ENCODE assay signal across 8 cellular contexts in genomic region chr13:30832845-30833332, GRCh38.
DNase-seq lines count a peak whose midpoint lies in the region; ATAC-seq and TF ChIP-seq lines count a peak whose summit lies in the region.

No MANE protein-coding gene starts in this region.

- H3K4me3 ChIP-seq in A673 (ENCODE audit: low read depth, low read length, poor library complexity, severe bottlenecking) (no peak overlapping the region), psoas muscle (no peak overlapping the region)

- H3K27me3 ChIP-seq in A673 (replicated peaks; ENCODE audit: insufficient read depth, low read depth, low read length, poor library complexity): no peaks in the 10 kb centered on the region
- no peaks in the 10 kb centered on the region for H3K27me3 ChIP-seq in psoas muscle (ENCODE audit: insufficient read depth in 3 of 3, low read length in 2 of 3)

- WGBS in psoas muscle, 3 donors: 23 to 27% (median 25%) methylated on average over 15 to 18 of the region's 18 CpGs

- TF ChIP-seq CTCF in A673 (conservative IDR thresholded peaks at IDR 0.05; ENCODE audit: low read depth, low read length): no peak
- TF ChIP-seq CTCF in psoas muscle (IDR thresholded peaks at IDR 0.05): no peak

- H3K4me1 ChIP-seq in A673 (ENCODE audit: insufficient read depth, low read length, poor library complexity, severe bottlenecking) (peaks cover 6% of the 10 kb centered on the region), psoas muscle (no peaks in the 10 kb centered on the region)

- no TSS peak for BruUV-seq in A673 (replicated peaks; lab: Mats Ljungman, UMichigan)

- H3K9me3 ChIP-seq in A673 (ENCODE audit: low read depth, low read length, poor library complexity, severe bottlenecking) (no peaks in the 10 kb centered on the region), psoas muscle (no peaks in the 10 kb centered on the region)

- peak in 3 of 4 donors; percentile 32 to 51 (median 39) for ATAC-seq in psoas muscle
- ATAC-seq in GM19328 (IDR thresholded peaks at IDR 0.05; ENCODE audit: unreplicated experiment): no peak
- no peak for ATAC-seq in GM19023 (IDR thresholded peaks at IDR 0.05; ENCODE audit: unreplicated experiment)

- no peaks in the 10 kb centered on the region for H3K36me3 ChIP-seq in A673 (ENCODE audit: insufficient read depth, low read length, poor library complexity, severe bottlenecking)
- H3K36me3 ChIP-seq in psoas muscle (ENCODE audit: insufficient read depth in 1 of 2, low read depth in 1 of 2): no peaks in the 10 kb centered on the region

- intact Hi-C loops in A673 (cut with micrococcal nuclease; ENCODE audit: unreplicated experiment) (no loop called here), psoas muscle (cut with DNase I) (no loop called here)

- DNase-seq in A673 (ENCODE audit: low spot score) (peak; percentile 69), HuH-7.5 (ENCODE audit: low spot score) (peak; percentile 67), RKO (ENCODE audit: low spot score) (peak; percentile 34), cerebellum (ENCODE audit: low spot score) (peak; percentile 49), psoas muscle (peak; percentile 51 to 64), SW 1271 (lab: John Stamatoyannopoulos, UW) (no peak)

- POLR2A ChIA-PET in A673 (lab: Charles Lee; ENCODE audit: low non-redundant PET): no interaction called here

- H3K27ac ChIP-seq in A673 (ENCODE audit: low read depth, low read length, poor library complexity, severe bottlenecking) (no peak overlapping the region), psoas muscle (no peak overlapping the region)

- CTCF ChIA-PET in A673 (lab: Charles Lee): interaction anchor here (0.6 to 0.8 kb wide), 3 partner anchors 27 to 339 kb away, joined by 4 to 7 read pairs (median 5); no protein-coding TSS in a partner anchor

Comparison
In these comparisons a context has a peak if more than half of its experiments do, and no peak if none do; other contexts are left out.
1. DNase-seq: peak in A673 (single experiment), HuH-7.5 (single experiment), RKO (single experiment), cerebellum (single experiment) and psoas muscle (2 of 2); none in SW 1271 (0 of 2).
2. ATAC-seq: peak in psoas muscle (3 of 4); none in GM19328 (single experiment) and GM19023 (single experiment).